In genomic region chr10:16930540-16930939, GRCh38 we compare ENCODE assay signal across 28 cellular contexts.
DNase-seq lines count a peak whose midpoint lies in the region; ATAC-seq, FAIRE-seq and TF ChIP-seq lines count a peak whose summit lies in the region.
"Had no signal": no experiment of that assay in that cellular context is flagged by ENCODE, and none has a peak within 500 bp of the region (broad histone marks: within the 10 kb centered on the region; RNA-seq: fewer than 3 reads in every experiment).

No MANE protein-coding gene starts in this region.

- intact Hi-C loops in activated CD4-positive, alpha-beta T cell treated with anti-CD3 and anti-CD28 coated beads for 36 hours (cut with DNase I, micrococcal nuclease): no loop called here
- intact Hi-C loops in activated CD4-positive, alpha-beta memory T cell treated with anti-CD3 and anti-CD28 coated beads for 36 hours (cut with micrococcal nuclease): no loop called here

- DNase-seq in activated CD4-positive, alpha-beta T cell treated with anti-CD3 and anti-CD28 coated beads for 36 hours: no peak
- no peak for DNase-seq in activated CD4-positive, alpha-beta T cell treated with anti-CD3 and anti-CD28 coated beads for 1 hour
- peak; percentile 6 for DNase-seq in stimulated activated CD4-positive, alpha-beta T cell treated with anti-CD3 and anti-CD28 coated beads, Interleukin-15, amount 100 ng/mL, for 24 hours
- no peak for DNase-seq in stimulated activated CD4-positive, alpha-beta T cell treated with anti-CD3 and anti-CD28 coated beads, Interleukin-1b, Interleukin-23, amount 100 ng/mL, for 48 hours
- no peak for DNase-seq in A549 (ENCODE audit: low read depth in 1 of 2, low spot score in 1 of 2)
- no peak for DNase-seq in neural progenitor cell (ENCODE audit: low spot score)
- no peak for DNase-seq in activated CD4-positive, alpha-beta memory T cell treated with anti-CD3 and anti-CD28 coated beads for 36 hours
- DNase-seq: ACHN; BE2C; C1 segment of cervical spinal cord; CD4-positive, alpha-beta memory T cell; CD4-positive, CD25-positive, alpha-beta regulatory T cell; CD8-positive, alpha-beta memory T cell; COR-L47; DMS 273 treated with DMSO at 0.1 percent for 48 hours; DMS153; DMS53; DMS79; DND-41; EL; GDM1 had no signal

- peak; percentile 18 for FAIRE-seq in A549 (lab: Jason Lieb, UNC)
- FAIRE-seq: GM12878, GM12892, GM18507 had no signal

- TF ChIP-seq RAD21 in A549 (conservative IDR thresholded peaks at IDR 0.05 in 1 of 2, IDR thresholded peaks at IDR 0.05 in 1 of 2): no peak

- TF ChIP-seq CTCF in A549 (IDR thresholded peaks at IDR 0.05) (no peak), neural progenitor cell (IDR thresholded peaks at IDR 0.05) (no peak)

- no peaks in the 10 kb centered on the region for H3K4me1 ChIP-seq in A549
- peaks cover 12% of the 10 kb centered on the region for H3K4me1 ChIP-seq in neural progenitor cell
- H3K4me1 ChIP-seq: BE2C had no signal

- H3K27ac Mint-ChIP-seq in activated CD4-positive, alpha-beta T cell treated with anti-CD3 and anti-CD28 coated beads for 36 hours: no peak overlapping the region
- peak overlapping the region; percentile 54 for H3K27ac Mint-ChIP-seq in neural progenitor cell
- H3K27ac Mint-ChIP-seq in activated CD4-positive, alpha-beta memory T cell treated with anti-CD3 and anti-CD28 coated beads for 36 hours: no peak overlapping the region
- H3K27ac Mint-ChIP-seq: CD14-positive monocyte; CD4-positive, alpha-beta memory T cell; CD4-positive, CD25-positive, alpha-beta regulatory T cell; CD8-positive, alpha-beta memory T cell had no signal

- no peaks in the 10 kb centered on the region for H3K36me3 Mint-ChIP-seq in activated CD4-positive, alpha-beta T cell treated with anti-CD3 and anti-CD28 coated beads for 36 hours (ENCODE audit: low read depth)
- H3K36me3 Mint-ChIP-seq in neural progenitor cell: peaks cover 16% of the 10 kb centered on the region
- peaks cover 3% of the 10 kb centered on the region for H3K36me3 Mint-ChIP-seq in activated CD4-positive, alpha-beta memory T cell treated with anti-CD3 and anti-CD28 coated beads for 36 hours
- H3K36me3 Mint-ChIP-seq: CD14-positive monocyte had no signal

- H2AFZ ChIP-seq in neural progenitor cell (replicated peaks): no peak overlapping the region

- peak; percentile 23 for ATAC-seq in activated CD4-positive, alpha-beta T cell treated with anti-CD3 and anti-CD28 coated beads for 36 hours
- ATAC-seq in A549: no peak
- ATAC-seq in GM21528 (IDR thresholded peaks at IDR 0.05; ENCODE audit: low FRiP score, unreplicated experiment): no peak
- ATAC-seq: GM12878 had no signal

- H3K9ac ChIP-seq in neural progenitor cell: no peak overlapping the region
- H3K9ac ChIP-seq: BLaER1 had no signal

- H3F3A ChIP-seq in neural progenitor cell (ENCODE audit: low read depth): no peaks in the 10 kb centered on the region

- H3K27me3 Mint-ChIP-seq in activated CD4-positive, alpha-beta T cell treated with anti-CD3 and anti-CD28 coated beads for 36 hours: no peaks in the 10 kb centered on the region
- peaks cover 3% of the 10 kb centered on the region for H3K27me3 Mint-ChIP-seq in neural progenitor cell (ENCODE audit: insufficient read depth, low read depth)
- H3K27me3 Mint-ChIP-seq in activated CD4-positive, alpha-beta memory T cell treated with anti-CD3 and anti-CD28 coated beads for 36 hours: no peaks in the 10 kb centered on the region
- H3K27me3 Mint-ChIP-seq: CD4-positive, alpha-beta memory T cell; CD4-positive, CD25-positive, alpha-beta regulatory T cell; CD8-positive, alpha-beta memory T cell had no signal

- no peaks in the 10 kb centered on the region for H3K4me1 Mint-ChIP-seq in activated CD4-positive, alpha-beta T cell treated with anti-CD3 and anti-CD28 coated beads for 36 hours
- H3K4me1 Mint-ChIP-seq in neural progenitor cell: peaks cover 53% of the 10 kb centered on the region
- no peaks in the 10 kb centered on the region for H3K4me1 Mint-ChIP-seq in activated CD4-positive, alpha-beta memory T cell treated with anti-CD3 and anti-CD28 coated beads for 36 hours (ENCODE audit: low read depth)
- H3K4me1 Mint-ChIP-seq: CD14-positive monocyte; CD4-positive, alpha-beta memory T cell; CD4-positive, CD25-positive, alpha-beta regulatory T cell; CD8-positive, alpha-beta memory T cell had no signal

- TF ChIP-seq EP300 in A549 (IDR thresholded peaks at IDR 0.05): no peak

- no peak for TF ChIP-seq POLR2A in A549 (IDR thresholded peaks at IDR 0.05; ENCODE audit: low read length)

- H3K27ac ChIP-seq in A549: no peak overlapping the region
- no peak overlapping the region for H3K27ac ChIP-seq in neural progenitor cell
- H3K27ac ChIP-seq: 22Rv1, BLaER1 had no signal

- H3K4me2 ChIP-seq in A549 (no peak overlapping the region), neural progenitor cell (no peak overlapping the region)
- H3K4me2 ChIP-seq: BLaER1 had no signal

- 39% methylated on average over 2 of the region's 2 CpGs for WGBS in A549 (ENCODE audit: missing lambda C conversion rate)

- no peaks in the 10 kb centered on the region for H3K36me3 ChIP-seq in neural progenitor cell
- H3K36me3 ChIP-seq: BE2C, BLaER1 had no signal

- H3K79me2 ChIP-seq in neural progenitor cell (ENCODE audit: low read depth): no peaks in the 10 kb centered on the region

- no peaks in the 10 kb centered on the region for H3K9me3 Mint-ChIP-seq in activated CD4-positive, alpha-beta T cell treated with anti-CD3 and anti-CD28 coated beads for 36 hours (ENCODE audit: low read depth)
- peaks cover 17% of the 10 kb centered on the region for H3K9me3 Mint-ChIP-seq in neural progenitor cell
- no peaks in the 10 kb centered on the region for H3K9me3 Mint-ChIP-seq in activated CD4-positive, alpha-beta memory T cell treated with anti-CD3 and anti-CD28 coated beads for 36 hours
- H3K9me3 Mint-ChIP-seq: CD14-positive monocyte; CD8-positive, alpha-beta memory T cell had no signal

- no peaks in the 10 kb centered on the region for H3K27me3 ChIP-seq in neural progenitor cell
- H3K27me3 ChIP-seq: BE2C, BLaER1 had no signal

- CTCF ChIA-PET in activated CD4-positive, alpha-beta T cell treated with anti-CD3 and anti-CD28 coated beads for 36 hours (lab: Charles Lee): no interaction called here
- CTCF ChIA-PET in A549 (lab: Yijun Ruan, JAX): no interaction called here
- CTCF ChIA-PET in activated CD4-positive, alpha-beta memory T cell treated with anti-CD3 and anti-CD28 coated beads for 36 hours (lab: Charles Lee): no interaction called here

- no peak overlapping the region for H3K4me3 Mint-ChIP-seq in activated CD4-positive, alpha-beta T cell treated with anti-CD3 and anti-CD28 coated beads for 36 hours
- no peak overlapping the region for H3K4me3 Mint-ChIP-seq in neural progenitor cell
- H3K4me3 Mint-ChIP-seq in activated CD4-positive, alpha-beta memory T cell treated with anti-CD3 and anti-CD28 coated beads for 36 hours: no peak overlapping the region
- H3K4me3 Mint-ChIP-seq: CD14-positive monocyte; CD4-positive, alpha-beta memory T cell; CD4-positive, CD25-positive, alpha-beta regulatory T cell; CD8-positive, alpha-beta memory T cell had no signal

- no peaks in the 10 kb centered on the region for H4K20me1 ChIP-seq in neural progenitor cell (ENCODE audit: low read depth)
- H4K20me1 ChIP-seq: BLaER1 had no signal

- no peaks in the 10 kb centered on the region for H3K9me3 ChIP-seq in A549
- no peaks in the 10 kb centered on the region for H3K9me3 ChIP-seq in neural progenitor cell (ENCODE audit: low read depth)
- H3K9me3 ChIP-seq: BE2C, BLaER1 had no signal

- H3K4me3 ChIP-seq in A549 (no peak overlapping the region), neural progenitor cell (no peak overlapping the region)
- H3K4me3 ChIP-seq: BLaER1, GM12878 had no signal

- POLR2A ChIA-PET in activated CD4-positive, alpha-beta T cell treated with anti-CD3 and anti-CD28 coated beads for 36 hours (lab: Charles Lee): no interaction called here
- POLR2A ChIA-PET in A549 (lab: Yijun Ruan, JAX): no interaction called here
- POLR2A ChIA-PET in activated CD4-positive, alpha-beta memory T cell treated with anti-CD3 and anti-CD28 coated beads for 36 hours (lab: Charles Lee): no interaction called here

TF ChIP-seq in A549, 52 proteins besides CTCF, POLR2A, EP300 and RAD21:
- TF ChIP-seq HDAC2 (IDR thresholded peaks at IDR 0.05) (no peak), ZC3H11A (IDR thresholded peaks at IDR 0.05) (no peak), POLR2AphosphoS2 (conservative IDR thresholded peaks at IDR 0.05; ENCODE audit: low read length) (no peak)
- TF ChIP-seq, protein P1, sequence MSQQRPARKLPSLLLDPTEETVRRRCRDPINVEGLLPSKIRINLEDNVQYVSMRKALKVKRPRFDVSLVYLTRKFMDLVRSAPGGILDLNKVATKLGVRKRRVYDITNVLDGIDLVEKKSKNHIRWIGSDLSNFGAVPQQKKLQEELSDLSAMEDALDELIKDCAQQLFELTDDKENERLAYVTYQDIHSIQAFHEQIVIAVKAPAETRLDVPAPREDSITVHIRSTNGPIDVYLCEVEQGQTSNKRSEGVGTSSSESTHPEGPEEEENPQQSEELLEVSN (IDR thresholded peaks at IDR 0.05; ENCODE audit: borderline replicate concordance, low read depth): no peak
TF ChIP-seq in A549: peak in this region for 0.
